Comparison of ENCODE assay signal across 19 cellular contexts in the genomic region with DNA sequence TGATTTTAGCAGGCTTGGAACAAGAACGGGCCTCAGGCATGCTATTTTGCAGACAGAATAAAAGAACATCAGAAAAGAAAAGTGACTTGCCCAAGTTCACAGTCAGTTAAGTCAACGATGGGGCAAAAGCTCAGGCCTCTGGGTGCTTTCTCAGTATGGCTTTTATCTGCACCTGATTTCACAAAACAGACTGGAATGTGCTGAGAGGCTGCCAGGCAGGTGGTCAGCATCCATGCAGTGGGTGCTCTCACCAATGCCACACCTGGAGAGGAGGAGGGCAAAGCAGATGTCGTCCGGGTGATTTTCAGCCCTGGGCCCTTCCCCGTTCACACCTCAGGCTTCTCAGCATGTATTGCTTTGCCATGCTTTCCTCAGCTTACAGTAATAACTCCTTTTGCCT.
"Had no signal": no experiment of that assay in that cellular context is flagged by ENCODE, and none has a peak within 500 bp of the region (broad histone marks: within the 10 kb centered on the region; RNA-seq: fewer than 3 reads in every experiment).

No MANE protein-coding gene starts in this region.

- DNase-seq: activated CD4-positive, alpha-beta T cell treated with anti-CD3 and anti-CD28 coated beads for 1 hour; activated CD8-positive, alpha-beta memory T cell treated with anti-CD3 and anti-CD28 coated beads, Interleukin-2, amount 10 ng/mL, durations not matched to agents 7 days and 5 days; activated CD8-positive, alpha-beta T cell treated with anti-CD3 and anti-CD28 coated beads, Interleukin-2, amount 10 ng/mL, durations not matched to agents 7 days and 5 days; activated effector memory CD4-positive, alpha-beta T cell treated with Interleukin-2 at 50 U/mL for 16 hours; activated naive CD4-positive, alpha-beta T cell treated with anti-CD3 and anti-CD28 coated beads for 36 hours; activated naive CD8-positive, alpha-beta T cell treated with anti-CD3 and anti-CD28 coated beads, Interleukin-2, amount 10 ng/mL, durations not matched to agents 7 days and 5 days; activated T-cell treated with anti-CD3 and anti-CD28 coated beads, Interleukin-2, amount 50 U/mL, for 48 hours; effector memory CD8-positive, alpha-beta T cell; islet precursor cell; left ventricle myocardium superior; nephron progenitor cell; ovary; right lobe of liver; stimulated activated CD4-positive, alpha-beta T cell treated with anti-CD3 and anti-CD28 coated beads, Interleukin-2, amount 100 ng/mL, for 48 hours; stimulated activated naive CD4-positive, alpha-beta T cell treated with Interleukin-2 at 50 U/mL for 16 hours had no signal

- H3K4me1 Mint-ChIP-seq: brain, nephron progenitor cell had no signal

- H3K36me3 Mint-ChIP-seq: brain had no signal

- ATAC-seq: activated CD8-positive, alpha-beta memory T cell treated with anti-CD3 and anti-CD28 coated beads, Interleukin-2, amount 10 ng/mL, durations not matched to agents 7 days and 5 days; activated CD8-positive, alpha-beta T cell treated with anti-CD3 and anti-CD28 coated beads, Interleukin-2, amount 10 ng/mL, durations not matched to agents 7 days and 5 days; effector memory CD8-positive, alpha-beta T cell; gastroesophageal sphincter; left ventricle myocardium superior; right lobe of liver; WTC11 had no signal

- H3K9me3 Mint-ChIP-seq: activated naive CD4-positive, alpha-beta T cell treated with anti-CD3 and anti-CD28 coated beads for 36 hours; effector memory CD8-positive, alpha-beta T cell; nephron progenitor cell had no signal

- H3K4me3 Mint-ChIP-seq: activated CD8-positive, alpha-beta memory T cell treated with anti-CD3 and anti-CD28 coated beads, Interleukin-2, amount 10 ng/mL, durations not matched to agents 7 days and 5 days; activated CD8-positive, alpha-beta T cell treated with anti-CD3 and anti-CD28 coated beads, Interleukin-2, amount 10 ng/mL, durations not matched to agents 7 days and 5 days; activated naive CD4-positive, alpha-beta T cell treated with anti-CD3 and anti-CD28 coated beads for 36 hours; activated naive CD8-positive, alpha-beta T cell treated with anti-CD3 and anti-CD28 coated beads, Interleukin-2, amount 10 ng/mL, durations not matched to agents 7 days and 5 days; brain; effector memory CD8-positive, alpha-beta T cell; nephron progenitor cell; WTC11 had no signal

- H3K27me3 Mint-ChIP-seq: activated CD8-positive, alpha-beta memory T cell treated with anti-CD3 and anti-CD28 coated beads, Interleukin-2, amount 10 ng/mL, durations not matched to agents 7 days and 5 days; activated naive CD8-positive, alpha-beta T cell treated with anti-CD3 and anti-CD28 coated beads, Interleukin-2, amount 10 ng/mL, durations not matched to agents 7 days and 5 days; brain; effector memory CD8-positive, alpha-beta T cell had no signal

- H3K27ac Mint-ChIP-seq: activated CD8-positive, alpha-beta memory T cell treated with anti-CD3 and anti-CD28 coated beads, Interleukin-2, amount 10 ng/mL, durations not matched to agents 7 days and 5 days; activated CD8-positive, alpha-beta T cell treated with anti-CD3 and anti-CD28 coated beads, Interleukin-2, amount 10 ng/mL, durations not matched to agents 7 days and 5 days; activated naive CD4-positive, alpha-beta T cell treated with anti-CD3 and anti-CD28 coated beads for 36 hours; activated naive CD8-positive, alpha-beta T cell treated with anti-CD3 and anti-CD28 coated beads, Interleukin-2, amount 10 ng/mL, durations not matched to agents 7 days and 5 days; brain; effector memory CD8-positive, alpha-beta T cell; nephron progenitor cell; progenitor cell of endocrine pancreas; WTC11 had no signal
